In genomic region chr12:52715416-52715815, GRCh38 we compare ENCODE assay signal across 20 cellular contexts. TPM values are rescaled to one million over a fixed set of nuclear protein-coding genes. Genes with fewer than 3 reads are reported as not detected.
A peak's percentile ranks its signal among the peaks of the same experiment; 100 is the strongest.
DNase-seq lines count a peak whose midpoint lies in the region; ATAC-seq and TF ChIP-seq lines count a peak whose summit lies in the region.
"Had no signal": no experiment of that assay in that cellular context is flagged by ENCODE, and none has a peak within 500 bp of the region (broad histone marks: within the 10 kb centered on the region; RNA-seq: fewer than 3 reads in every experiment).

No MANE protein-coding gene starts in this region.

- no peak overlapping the region for H3K27ac Mint-ChIP-seq in chondrocyte (ENCODE audit: unreplicated experiment)
- H3K27ac Mint-ChIP-seq: naive B cell had no signal

- no peak overlapping the region for H3K9ac ChIP-seq in neuronal stem cell (ENCODE audit: low read depth, low read length, poor library complexity)
- H3K9ac ChIP-seq: GM23248 had no signal

- no peaks in the 10 kb centered on the region for H3K79me1 ChIP-seq in neuronal stem cell (ENCODE audit: low read depth, low read length)

- H3K4me3 Mint-ChIP-seq in chondrocyte (ENCODE audit: unreplicated experiment), result no peak overlapping the region
- H3K4me3 Mint-ChIP-seq: naive B cell had no signal

- peaks cover 69% of the 10 kb centered on the region for H3K27me3 Mint-ChIP-seq in chondrocyte (ENCODE audit: low read depth)

- H3K18ac ChIP-seq in neuronal stem cell (ENCODE audit: low read length), result peak overlapping the region; percentile 11

- no peak overlapping the region for H4K8ac ChIP-seq in neuronal stem cell (ENCODE audit: low read depth, low read length)

- no peak for TF ChIP-seq CTCF in chondrocyte (IDR thresholded peaks at IDR 0.05)

- peak overlapping the region; percentile 75 for H3K23ac ChIP-seq in neuronal stem cell (ENCODE audit: low read depth, low read length, poor library complexity)

- no peaks in the 10 kb centered on the region for H3K36me3 Mint-ChIP-seq in chondrocyte (ENCODE audit: low read depth)
- H3K36me3 Mint-ChIP-seq: naive B cell had no signal

- H2BK15ac ChIP-seq in neuronal stem cell (ENCODE audit: low read length), result peak overlapping the region; percentile 56

- H3K4me1 ChIP-seq in neuronal stem cell (ENCODE audit: control insufficient read depth in 2 of 2, insufficient read depth in 1 of 2, low read depth in 1 of 2, low read length in 2 of 2), result peaks cover 0 to 6% of the 10 kb centered on the region in 2 donors
- H3K4me1 ChIP-seq: Caco-2, SJCRH30 had no signal

- no peak overlapping the region for H3K4me2 ChIP-seq in neuronal stem cell (ENCODE audit: insufficient read depth, low read length, poor library complexity, severe bottlenecking)

- peak overlapping the region; percentile 3 for H2BK12ac ChIP-seq in neuronal stem cell (ENCODE audit: low read length)

- peaks cover 0 to 2% of the 10 kb centered on the region in 2 donors for H3K9me3 ChIP-seq in neuronal stem cell (replicated peaks in 1 of 2; ENCODE audit: control insufficient read depth in 2 of 2, insufficient read depth in 1 of 2, low read depth in 1 of 2, low read length in 2 of 2)
- H3K9me3 ChIP-seq: Caco-2, SJCRH30, thoracic aorta had no signal

- ATAC-seq in GM19467 (IDR thresholded peaks at IDR 0.05; ENCODE audit: unreplicated experiment) (no peak), HG03025 (IDR thresholded peaks at IDR 0.05; ENCODE audit: low FRiP score, unreplicated experiment) (no peak)
- ATAC-seq: GM12878 had no signal

- WGBS in neuronal stem cell (ENCODE audit: extremely low coverage in 2 of 2, insufficient read length in 2 of 2, insufficient replicate concordance in 1 of 2), 2 donors, result no CpG with 5 or more reads among the region's 14 CpGs

- peak; percentile 50 for DNase-seq in DMS53 (lab: John Stamatoyannopoulos, UW)
- DNase-seq in DMS53 treated with DMSO at 0.1 percent for 48 hours (lab: John Stamatoyannopoulos, UW; ENCODE audit: unreplicated experiment), result no peak
- peak; percentile 77 for DNase-seq in HuH-7 (ENCODE audit: low spot score)
- DNase-seq in chondrocyte (ENCODE audit: low spot score), result peak; percentile 73
- no peak for DNase-seq in neuronal stem cell (ENCODE audit: low spot score)
- DNase-seq in COLO829 (ENCODE audit: low spot score), result no peak
- DNase-seq: activated T-cell treated with anti-CD3 and anti-CD28 coated beads for 4 hours, foreskin melanocyte, GM23248, naive B cell, NCI-H1105 treated with DMSO at 0.1 percent for 48 hours, NCI-H524 treated with DMSO at 0.1 percent for 48 hours, SJCRH30 had no signal

- peak overlapping the region; percentile 28 for H4K91ac ChIP-seq in neuronal stem cell (ENCODE audit: low read depth, low read length, poor library complexity)

- no peak overlapping the region for H2BK5ac ChIP-seq in neuronal stem cell (ENCODE audit: low read length)

- H3K14ac ChIP-seq in neuronal stem cell (ENCODE audit: low read length), result no peak overlapping the region

- no peaks in the 10 kb centered on the region for H3K36me3 ChIP-seq in neuronal stem cell (replicated peaks in 1 of 2; ENCODE audit: control insufficient read depth in 2 of 2, insufficient read depth in 2 of 2, low read length in 2 of 2)
- H3K36me3 ChIP-seq: SJCRH30, thoracic aorta had no signal

- H2AFZ ChIP-seq in neuronal stem cell (ENCODE audit: low read length), result no peak overlapping the region
- H2AFZ ChIP-seq: GM23248 had no signal

- no peak overlapping the region for H3K27ac ChIP-seq in neuronal stem cell (replicated peaks; ENCODE audit: low read length)
- H3K27ac ChIP-seq: GM23248, SJCRH30, thoracic aorta, VCaP had no signal

- H3K4ac ChIP-seq in neuronal stem cell (ENCODE audit: low read length), result no peak overlapping the region

- no peak overlapping the region for H3K4me3 ChIP-seq in neuronal stem cell (ENCODE audit: low read length in 2 of 2)
- H3K4me3 ChIP-seq: GM12878, GM23248, SJCRH30, thoracic aorta had no signal

- H3K9me3 Mint-ChIP-seq in chondrocyte (ENCODE audit: low read depth), result no peaks in the 10 kb centered on the region

- peaks cover 2 to 60% (median 13%) of the 10 kb centered on the region in 3 experiments for H3K27me3 ChIP-seq in neuronal stem cell (ENCODE audit: control insufficient read depth in 3 of 3, insufficient read depth in 3 of 3, low read depth in 1 of 3, low read length in 3 of 3)
- H3K27me3 ChIP-seq: SJCRH30 had no signal

- peaks cover 3% of the 10 kb centered on the region for H3K4me1 Mint-ChIP-seq in chondrocyte (ENCODE audit: low read depth)

- no peak overlapping the region for H2BK120ac ChIP-seq in neuronal stem cell (ENCODE audit: low read depth, low read length)

- peak overlapping the region; percentile 97 for H2AK5ac ChIP-seq in neuronal stem cell (ENCODE audit: low read depth, low read length)

RNA-seq across cellular contexts. Expression of gene KRT77, which starts 12.1 kb away (rescaled TPM):
- total RNA-seq in chondrocyte, result not detected in 3 replicates
- not detected for polyA plus RNA-seq in neuronal stem cell (2013, experiment 1 of 2)
- not detected for polyA plus RNA-seq in neuronal stem cell (2013, experiment 2 of 2)
- total RNA-seq: A172, Caco-2, GM12878, GM23248, SJCRH30 had no signal
- polyA plus RNA-seq: GM12878, GM23248 had no signal

RNA-seq across cellular contexts. Expression of gene KRT1, which starts 35.2 kb away (rescaled TPM):
- total RNA-seq in chondrocyte, result not detected in 3 replicates
- polyA plus RNA-seq in neuronal stem cell (2013, experiment 1 of 2), result not detected
- polyA plus RNA-seq in neuronal stem cell (2013, experiment 2 of 2), result not detected
- total RNA-seq: A172, GM12878, GM23248, SJCRH30 had no signal
- polyA plus RNA-seq: GM12878, GM23248 had no signal

Comparison
In these comparisons a context has a peak if more than half of its experiments do, and no peak if none do; other contexts are left out.
1. DNase-seq: peak in DMS53 (single experiment), HuH-7 (single experiment) and chondrocyte (single experiment); none in DMS53 treated with DMSO at 0.1 percent for 48 hours (single experiment), neuronal stem cell (single experiment) and COLO829 (single experiment).